ENCODE assay signal across 17 cellular contexts in genomic region chr12:4303750-4304149, GRCh38. TPM values are rescaled to one million over a fixed set of nuclear protein-coding genes. Genes with fewer than 3 reads are reported as not detected.
DNase-seq lines count a peak whose midpoint lies in the region; ATAC-seq and TF ChIP-seq lines count a peak whose summit lies in the region.
"Had no signal": no experiment of that assay in that cellular context is flagged by ENCODE, and none has a peak within 500 bp of the region (broad histone marks: within the 10 kb centered on the region; RNA-seq: fewer than 3 reads in every experiment).

No MANE protein-coding gene starts in this region.

- H3K9me2 ChIP-seq in SK-N-SH, result no peaks in the 10 kb centered on the region

- no peak for TF ChIP-seq EP300 in SK-N-SH (IDR thresholded peaks at IDR 0.05; ENCODE audit: borderline replicate concordance in 1 of 2, low read depth in 1 of 2, low read length in 1 of 2)

- WGBS in right cardiac atrium, result 55% methylated on average over 3 of the region's 3 CpGs
- 7% methylated on average over 3 of the region's 3 CpGs for WGBS in SK-N-SH (ENCODE audit: low lambda C conversion rate)

- H3K4me3 ChIP-seq in right cardiac atrium (ENCODE audit: low read length), result no peak overlapping the region
- H3K4me3 ChIP-seq in SK-N-SH (ENCODE audit: low read depth in 2 of 2, low read length in 1 of 2), result no peak overlapping the region
- H3K4me3 ChIP-seq: right lobe of liver, SJSA1, vagina had no signal

- H2AFZ ChIP-seq in SK-N-SH (ENCODE audit: low read depth), result no peak overlapping the region

- POLR2A ChIA-PET in SK-N-SH (lab: Yijun Ruan, JAX), result no interaction called here

- peaks cover 3% of the 10 kb centered on the region for H3K4me1 Mint-ChIP-seq in activated T-helper 2 cell treated with anti-CD3 and anti-CD28 coated beads, Interferon-gamma antibody, Interleukin-2, Interleukin-4, amounts not matched to agents 10 μg/mL and 5 μg/mL and 100 μg/mL, durations not matched to agents 14 hours and 24 hours and 36 hours (ENCODE audit: low read depth)

- no peaks in the 10 kb centered on the region for H3F3A ChIP-seq in SK-N-SH (replicated peaks; ENCODE audit: insufficient read depth)

- no peak overlapping the region for H3K9ac ChIP-seq in SK-N-SH

- H3K79me2 ChIP-seq in SK-N-SH (ENCODE audit: insufficient read depth), result no peaks in the 10 kb centered on the region

- H3K4me2 ChIP-seq in SK-N-SH, result no peak overlapping the region

- H3K27me3 ChIP-seq in right cardiac atrium (ENCODE audit: control insufficient read depth, insufficient read depth) (no peaks in the 10 kb centered on the region), SK-N-SH (ENCODE audit: insufficient read depth) (peaks cover 76% of the 10 kb centered on the region)
- H3K27me3 ChIP-seq: right lobe of liver, vagina had no signal

- peak; percentile 38 to 62 for ATAC-seq in right cardiac atrium
- ATAC-seq: right lobe of liver had no signal

- intact Hi-C loops in activated T-helper 2 cell treated with anti-CD3 and anti-CD28 coated beads, Interferon-gamma antibody, Interleukin-2, Interleukin-4, amounts not matched to agents 10 μg/mL and 5 μg/mL and 100 μg/mL, durations not matched to agents 14 hours and 24 hours and 36 hours (cut with micrococcal nuclease), result no loop called here
- intact Hi-C loops in right cardiac atrium (cut with DNase I), result no loop called here

- H3K36me3 ChIP-seq in SK-N-SH (replicated peaks in 1 of 2; ENCODE audit: control insufficient read depth in 1 of 2, insufficient read depth in 2 of 2, low read length in 1 of 2), result no peaks in the 10 kb centered on the region
- H3K36me3 ChIP-seq: right lobe of liver, SJSA1 had no signal

- DNase-seq in activated CD8-positive, alpha-beta memory T cell treated with anti-CD3 and anti-CD28 coated beads for 24 hours, result peak; percentile 52
- no peak for DNase-seq in activated CD8-positive, alpha-beta memory T cell treated with anti-CD3 and anti-CD28 coated beads, Interleukin-2, amount 50 U/mL, for 48 hours
- no peak for DNase-seq in activated T-helper 2 cell treated with anti-CD3 and anti-CD28 coated beads, Interferon-gamma antibody, Interleukin-2, Interleukin-4, amounts not matched to agents 10 μg/mL and 5 μg/mL and 100 μg/mL, durations not matched to agents 14 hours and 24 hours and 36 hours (ENCODE audit: low spot score)
- DNase-seq in right cardiac atrium (peak in 1 of 3 donors; percentile 63), T-helper 1 cell (no peak), NCI-H2081 (lab: John Stamatoyannopoulos, UW) (no peak), SK-N-SH (no peak)
- peak; percentile 23 for DNase-seq in stimulated activated CD8-positive, alpha-beta memory T cell treated with anti-CD3 and anti-CD28 coated beads, Interleukin-4, amount 100 ng/mL, for 48 hours
- DNase-seq: amniotic stem cell; GDM1; NCI-H2081 treated with DMSO at 0.1 percent for 48 hours; right lobe of liver; stimulated activated CD4-positive, alpha-beta T cell treated with anti-CD3 and anti-CD28 coated beads, Interleukin-4, amount 100 ng/mL, for 24 hours had no signal

- peaks cover 8% of the 10 kb centered on the region for H3K4me1 ChIP-seq in right cardiac atrium (ENCODE audit: control insufficient read depth, insufficient read depth, low read length)
- peaks cover 0 to 5% of the 10 kb centered on the region in 2 experiments; a peak in 1 of 4 replicates for H3K4me1 ChIP-seq in SK-N-SH (ENCODE audit: control insufficient read depth in 1 of 2, insufficient read depth in 2 of 2, low read depth in 1 of 2, low read length in 1 of 2)
- H3K4me1 ChIP-seq: right lobe of liver, SJSA1 had no signal

- CTCF ChIA-PET in SK-N-SH (lab: Yijun Ruan, JAX), result interaction anchor here (0.9 to 1.8 kb wide), 3 partner anchors 27 to 455 kb away, joined by 3 to 7 read pairs (median 4); no protein-coding TSS in a partner anchor

- peaks cover 96% of the 10 kb centered on the region for H3K36me3 Mint-ChIP-seq in activated T-helper 2 cell treated with anti-CD3 and anti-CD28 coated beads, Interferon-gamma antibody, Interleukin-2, Interleukin-4, amounts not matched to agents 10 μg/mL and 5 μg/mL and 100 μg/mL, durations not matched to agents 14 hours and 24 hours and 36 hours (ENCODE audit: low read depth)

- H3K27ac Mint-ChIP-seq in activated T-helper 2 cell treated with anti-CD3 and anti-CD28 coated beads, Interferon-gamma antibody, Interleukin-2, Interleukin-4, amounts not matched to agents 10 μg/mL and 5 μg/mL and 100 μg/mL, durations not matched to agents 14 hours and 24 hours and 36 hours, result peak overlapping the region; percentile 55

- H4K20me1 ChIP-seq in SK-N-SH (ENCODE audit: insufficient read depth), result no peaks in the 10 kb centered on the region

- H3K4me3 Mint-ChIP-seq in activated T-helper 2 cell treated with anti-CD3 and anti-CD28 coated beads, Interferon-gamma antibody, Interleukin-2, Interleukin-4, amounts not matched to agents 10 μg/mL and 5 μg/mL and 100 μg/mL, durations not matched to agents 14 hours and 24 hours and 36 hours (ENCODE audit: low read depth), result no peak overlapping the region
- H3K4me3 Mint-ChIP-seq: nephron had no signal

- TF ChIP-seq CTCF in SK-N-SH (IDR thresholded peaks at IDR 0.05), result no peak

- H3K9me3 ChIP-seq in right cardiac atrium (ENCODE audit: control insufficient read depth, low read length) (no peaks in the 10 kb centered on the region), SK-N-SH (no peaks in the 10 kb centered on the region)
- H3K9me3 ChIP-seq: right lobe of liver, SJSA1, vagina had no signal

- TF ChIP-seq RAD21 in SK-N-SH (IDR thresholded peaks at IDR 0.05; ENCODE audit: low read length), result no peak

- H3K27me3 Mint-ChIP-seq in activated T-helper 2 cell treated with anti-CD3 and anti-CD28 coated beads, Interferon-gamma antibody, Interleukin-2, Interleukin-4, amounts not matched to agents 10 μg/mL and 5 μg/mL and 100 μg/mL, durations not matched to agents 14 hours and 24 hours and 36 hours (ENCODE audit: low read depth), result no peaks in the 10 kb centered on the region

- peak overlapping the region; percentile 65 for H3K27ac ChIP-seq in right cardiac atrium (ENCODE audit: low read length)
- H3K27ac ChIP-seq in SK-N-SH (ENCODE audit: low read depth in 2 of 2, low read length in 1 of 2), result no peak overlapping the region
- H3K27ac ChIP-seq: epithelial cell of prostate, right lobe of liver, SJSA1, vagina had no signal

- H3K9me3 Mint-ChIP-seq in activated T-helper 2 cell treated with anti-CD3 and anti-CD28 coated beads, Interferon-gamma antibody, Interleukin-2, Interleukin-4, amounts not matched to agents 10 μg/mL and 5 μg/mL and 100 μg/mL, durations not matched to agents 14 hours and 24 hours and 36 hours, result no peaks in the 10 kb centered on the region
- H3K9me3 Mint-ChIP-seq: nephron had no signal

TF ChIP-seq in SK-N-SH, 30 proteins besides CTCF, POLR2A, EP300 and RAD21:
- no peak for TF ChIP-seq SMC3 (IDR thresholded peaks at IDR 0.05; ENCODE audit: low read depth, low read length)
- no peak for TF ChIP-seq REST (IDR thresholded peaks at IDR 0.05; ENCODE audit: low read depth, low read length)
- no peak for TF ChIP-seq SIN3A (IDR thresholded peaks at IDR 0.05; ENCODE audit: borderline replicate concordance, low read depth, low read length)
- TF ChIP-seq MXI1 (IDR thresholded peaks at IDR 0.05; ENCODE audit: low read depth, low read length), result no peak
- TF ChIP-seq MEF2A (IDR thresholded peaks at IDR 0.05; ENCODE audit: borderline replicate concordance, low read depth), result no peak
- no peak for TF ChIP-seq TAF1 (IDR thresholded peaks at IDR 0.05; ENCODE audit: borderline replicate concordance, low read depth, low read length)
TF ChIP-seq in SK-N-SH: peak in this region for 0.

RNA-seq across cellular contexts. Expression of gene TIGAR, which starts 17.3 kb away (rescaled TPM):
- 8.7 and 9.5 TPM in 2 replicates for total RNA-seq in activated T-helper 2 cell treated with anti-CD3 and anti-CD28 coated beads, Interferon-gamma antibody, Interleukin-2, Interleukin-4, amounts not matched to agents 10 μg/mL and 5 μg/mL and 100 μg/mL, durations not matched to agents 14 hours and 24 hours and 36 hours
- 10 to 100 TPM in 2 of 4 donors, 1 to 10 TPM in 2; 8.6 to 14.5 (median 11.1) TPM for total RNA-seq in right cardiac atrium
- polyA plus RNA-seq in right cardiac atrium (4.9 TPM), SK-N-SH (2012; rRNA removed) (8.3 and 11.2 TPM in 2 replicates)
- 14.3 and 24.2 TPM in 2 replicates for polyA plus RNA-seq in SK-N-SH (2012; cell fraction: cytosol; rRNA removed)
- polyA plus RNA-seq in SK-N-SH (2012; cell fraction: nucleus; rRNA removed), result 3.4 and 6.3 TPM in 2 replicates

RNA-seq across cellular contexts. Expression of gene CCND2, which starts 30.2 kb away (rescaled TPM):
- total RNA-seq in activated T-helper 2 cell treated with anti-CD3 and anti-CD28 coated beads, Interferon-gamma antibody, Interleukin-2, Interleukin-4, amounts not matched to agents 10 μg/mL and 5 μg/mL and 100 μg/mL, durations not matched to agents 14 hours and 24 hours and 36 hours, result 557 and 561 TPM in 2 replicates
- 100 to 1,000 TPM; 200 to 255 (median 218) TPM for total RNA-seq in right cardiac atrium
- polyA plus RNA-seq in right cardiac atrium (44.3 TPM), SK-N-SH (2012; rRNA removed) (not detected in 2 replicates)
- polyA plus RNA-seq in SK-N-SH (2012; cell fraction: cytosol; rRNA removed), result not detected in 2 replicates
- polyA plus RNA-seq in SK-N-SH (2012; cell fraction: nucleus; rRNA removed), result not detected in 2 replicates

Comparison
In these comparisons a context has a peak if more than half of its experiments do, and no peak if none do; other contexts are left out.
1. DNase-seq: peak in activated CD8-positive, alpha-beta memory T cell treated with anti-CD3 and anti-CD28 coated beads for 24 hours (single experiment) and stimulated activated CD8-positive, alpha-beta memory T cell treated with anti-CD3 and anti-CD28 coated beads, Interleukin-4, amount 100 ng/mL, for 48 hours (single experiment); none in activated CD8-positive, alpha-beta memory T cell treated with anti-CD3 and anti-CD28 coated beads, Interleukin-2, amount 50 U/mL, for 48 hours (single experiment), activated T-helper 2 cell treated with anti-CD3 and anti-CD28 coated beads, Interferon-gamma antibody, Interleukin-2, Interleukin-4, amounts not matched to agents 10 μg/mL and 5 μg/mL and 100 μg/mL, durations not matched to agents 14 hours and 24 hours and 36 hours (single experiment), T-helper 1 cell (0 of 5), NCI-H2081 (0 of 2) and SK-N-SH (single experiment).